1 cellular context compared by ENCODE assay signal in the genomic region with DNA sequence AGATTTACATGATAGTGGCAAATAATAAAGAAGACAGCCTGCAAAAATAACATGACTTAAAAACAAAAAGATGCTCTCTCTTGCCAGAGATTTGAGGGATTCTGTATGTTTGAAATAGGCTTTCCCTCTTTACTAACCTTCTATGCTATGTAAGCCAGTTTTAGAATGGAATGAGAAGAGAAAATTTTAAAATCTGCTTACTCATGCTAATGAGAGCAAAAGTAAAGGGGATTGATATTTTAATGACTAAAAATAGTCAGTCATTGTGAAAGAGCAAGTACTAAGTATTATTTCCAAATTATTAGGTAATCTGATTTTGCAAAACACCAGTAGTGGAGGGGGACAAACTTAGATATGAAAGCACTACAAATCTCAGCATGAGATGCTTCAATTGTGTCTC.
TF ChIP-seq lines count a peak whose summit lies in the region.

No MANE protein-coding gene starts in this region.

TF ChIP-seq in WTC11, 78 proteins besides CTCF, POLR2A, EP300 and RAD21 (continued from another document):
- TF ChIP-seq, protein P1, sequence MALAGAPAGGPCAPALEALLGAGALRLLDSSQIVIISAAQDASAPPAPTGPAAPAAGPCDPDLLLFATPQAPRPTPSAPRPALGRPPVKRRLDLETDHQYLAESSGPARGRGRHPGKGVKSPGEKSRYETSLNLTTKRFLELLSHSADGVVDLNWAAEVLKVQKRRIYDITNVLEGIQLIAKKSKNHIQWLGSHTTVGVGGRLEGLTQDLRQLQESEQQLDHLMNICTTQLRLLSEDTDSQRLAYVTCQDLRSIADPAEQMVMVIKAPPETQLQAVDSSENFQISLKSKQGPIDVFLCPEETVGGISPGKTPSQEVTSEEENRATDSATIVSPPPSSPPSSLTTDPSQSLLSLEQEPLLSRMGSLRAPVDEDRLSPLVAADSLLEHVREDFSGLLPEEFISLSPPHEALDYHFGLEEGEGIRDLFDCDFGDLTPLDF (CRISPR knock-in tag; IDR thresholded peaks at IDR 0.05), result no peak
- TF ChIP-seq TP53 (CRISPR knock-in tag; IDR thresholded peaks at IDR 0.05), result no peak
- TF ChIP-seq, protein P2, sequence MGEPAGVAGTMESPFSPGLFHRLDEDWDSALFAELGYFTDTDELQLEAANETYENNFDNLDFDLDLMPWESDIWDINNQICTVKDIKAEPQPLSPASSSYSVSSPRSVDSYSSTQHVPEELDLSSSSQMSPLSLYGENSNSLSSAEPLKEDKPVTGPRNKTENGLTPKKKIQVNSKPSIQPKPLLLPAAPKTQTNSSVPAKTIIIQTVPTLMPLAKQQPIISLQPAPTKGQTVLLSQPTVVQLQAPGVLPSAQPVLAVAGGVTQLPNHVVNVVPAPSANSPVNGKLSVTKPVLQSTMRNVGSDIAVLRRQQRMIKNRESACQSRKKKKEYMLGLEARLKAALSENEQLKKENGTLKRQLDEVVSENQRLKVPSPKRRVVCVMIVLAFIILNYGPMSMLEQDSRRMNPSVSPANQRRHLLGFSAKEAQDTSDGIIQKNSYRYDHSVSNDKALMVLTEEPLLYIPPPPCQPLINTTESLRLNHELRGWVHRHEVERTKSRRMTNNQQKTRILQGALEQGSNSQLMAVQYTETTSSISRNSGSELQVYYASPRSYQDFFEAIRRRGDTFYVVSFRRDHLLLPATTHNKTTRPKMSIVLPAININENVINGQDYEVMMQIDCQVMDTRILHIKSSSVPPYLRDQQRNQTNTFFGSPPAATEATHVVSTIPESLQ (CRISPR knock-in tag; IDR thresholded peaks at IDR 0.05), result no peak
- no peak for TF ChIP-seq RORB (CRISPR knock-in tag; IDR thresholded peaks at IDR 0.05)
